ENCODE assay signal across 27 cellular contexts in genomic region chr10:52351911-52352310, GRCh38. TPM values are rescaled to one million over a fixed set of nuclear protein-coding genes. Genes with fewer than 3 reads are reported as not detected.
DNase-seq lines count a peak whose midpoint lies in the region; ATAC-seq and TF ChIP-seq lines count a peak whose summit lies in the region.
"Had no signal": no experiment of that assay in that cellular context is flagged by ENCODE, and none has a peak within 500 bp of the region (broad histone marks: within the 10 kb centered on the region; RNA-seq: fewer than 3 reads in every experiment).

No MANE protein-coding gene starts in this region.

- H3K4me1 ChIP-seq in GM23248 (ENCODE audit: insufficient read depth) (peaks cover 35% of the 10 kb centered on the region), SJCRH30 (peaks cover 7% of the 10 kb centered on the region)
- H3K4me1 ChIP-seq: ascending aorta, parathyroid adenoma, transverse colon had no signal

- no peak overlapping the region for H3K9ac ChIP-seq in GM23248
- H3K9ac ChIP-seq: parathyroid adenoma had no signal

- no peaks in the 10 kb centered on the region for H3K27me3 ChIP-seq in GM23248 (replicated peaks; ENCODE audit: insufficient read depth)
- no peaks in the 10 kb centered on the region for H3K27me3 ChIP-seq in SJCRH30
- H3K27me3 ChIP-seq: ascending aorta, transverse colon had no signal

- H3K4me3 ChIP-seq in GM23248 (no peak overlapping the region; the same call in 1 of the 2 replicates), SJCRH30 (no peak overlapping the region), fibroblast of the aortic adventitia (ENCODE audit: low read depth, low read length) (no peak overlapping the region)
- H3K4me3 ChIP-seq: A549, ascending aorta, skin epidermis, transverse colon had no signal

- H4K20me1 ChIP-seq in GM23248 (ENCODE audit: insufficient read depth), result no peaks in the 10 kb centered on the region

- 10 to 14% methylated on average over 2 of the region's 2 CpGs for WGBS in GM23248 (ENCODE audit: low coverage in 1 of 2, low lambda C conversion rate in 2 of 2, missing lambda C conversion rate in 2 of 2), 2 experiments

- ATAC-seq in HG03442 (IDR thresholded peaks at IDR 0.05; ENCODE audit: unreplicated experiment) (no peak), HG03342 (IDR thresholded peaks at IDR 0.05; ENCODE audit: unreplicated experiment) (no peak)
- ATAC-seq: A549; naive thymus-derived CD8-positive, alpha-beta T cell; stimulated activated naive CD8-positive, alpha-beta T cell treated with anti-CD3 and anti-CD28 coated beads, Interleukin-15, amount 100 ng/mL, for 72 hours; WTC11 had no signal

- peak overlapping the region; percentile 50 for H3K4me2 ChIP-seq in GM23248 (ENCODE audit: unreplicated experiment)
- H3K4me2 ChIP-seq: A549 had no signal

- H3K27ac ChIP-seq in GM23248 (peak overlapping the region; percentile 16), SJCRH30 (peak overlapping the region; percentile 13; the same call in 1 of the 2 replicates)
- H3K27ac ChIP-seq: A549, ascending aorta, parathyroid adenoma, skin epidermis, transverse colon had no signal

- no peaks in the 10 kb centered on the region for H3K9me2 ChIP-seq in GM23248 (ENCODE audit: insufficient read depth)

- DNase-seq in A172 (ENCODE audit: low spot score) (peak; percentile 53), GM23248 (peak; percentile 28), SJCRH30 (no peak), fibroblast of the aortic adventitia (ENCODE audit: low read depth) (peak; percentile 40), NCI-H69 (lab: John Stamatoyannopoulos, UW) (no peak)
- no peak for DNase-seq in activated naive CD4-positive, alpha-beta T cell treated with anti-CD3 and anti-CD28 coated beads, Interleukin-2, amount 50 U/mL, for 16 hours
- DNase-seq: activated CD4-positive, alpha-beta memory T cell treated with anti-CD3 and anti-CD28 coated beads, Interleukin-2, amount 10 ng/mL, durations not matched to agents 7 days and 5 days; activated naive CD4-positive, alpha-beta T cell; activated T-cell treated with anti-CD3 and anti-CD28 coated beads, Interleukin-2, amount 50 U/mL, for 1 hour; CD4-positive, alpha-beta T cell; DMS153; kidney glomerular epithelial cell; mesendoderm; naive thymus-derived CD8-positive, alpha-beta T cell; NCI-H1092 treated with DMSO at 0.1 percent for 48 hours; NCI-H2081 treated with DMSO at 0.1 percent for 48 hours; NCI-H510A; stimulated activated naive CD8-positive, alpha-beta T cell treated with anti-CD3 and anti-CD28 coated beads, Interleukin-15, amount 100 ng/mL, for 72 hours; transverse colon had no signal

- H3K9me3 ChIP-seq in GM23248 (ENCODE audit: low read depth) (no peaks in the 10 kb centered on the region), SJCRH30 (replicated peaks) (no peaks in the 10 kb centered on the region)
- H3K9me3 ChIP-seq: A549, ascending aorta, transverse colon had no signal

- peaks cover 13% of the 10 kb centered on the region; the same call in 1 of the 2 replicates for H3F3A ChIP-seq in GM23248 (ENCODE audit: insufficient read depth)

- H3K36me3 ChIP-seq in GM23248 (ENCODE audit: low read depth) (no peaks in the 10 kb centered on the region), SJCRH30 (no peaks in the 10 kb centered on the region)
- H3K36me3 ChIP-seq: ascending aorta, transverse colon had no signal

- TF ChIP-seq CTCF in fibroblast of the aortic adventitia (IDR thresholded peaks at IDR 0.05; ENCODE audit: insufficient read depth, low read length), result no peak

- in situ Hi-C loops in GM23248 (cut with MboI), result no loop called here

- peak overlapping the region; percentile 52 for H2AFZ ChIP-seq in GM23248
- H2AFZ ChIP-seq: parathyroid adenoma had no signal

- no peaks in the 10 kb centered on the region for H3K79me2 ChIP-seq in GM23248 (ENCODE audit: insufficient read depth)
- H3K79me2 ChIP-seq: parathyroid adenoma had no signal

RNA-seq across cellular contexts. Expression of gene DKK1, which starts 37.8 kb away (rescaled TPM):
- 997 and 1,320 TPM in 2 replicates for total RNA-seq in A172 (2014; rRNA removed; shearing (Covaris generic))
- 505 and 558 TPM in 2 replicates for total RNA-seq in GM23248 (2014; rRNA removed; shearing (Covaris generic))
- 747 and 748 TPM in 2 replicates for polyA plus RNA-seq in GM23248 (2016; fragmentation: Nextera tagmentation; extraction: Ambion mirVana)
- total RNA-seq in SJCRH30 (2014; rRNA removed; shearing (Covaris generic)), result 0.38 and 0.56 TPM in 2 replicates
- total RNA-seq in fibroblast of the aortic adventitia (ENCODE audit: low replicate concordance), result 51.7 and 123 TPM in 2 replicates
- total RNA-seq: activated CD4-positive, alpha-beta memory T cell treated with anti-CD3 and anti-CD28 coated beads, Interleukin-2, amount 10 ng/mL, durations not matched to agents 7 days and 5 days; CD4-positive, alpha-beta T cell; naive thymus-derived CD8-positive, alpha-beta T cell; T-helper 1 cell treated with Interleukin-12 subunit alpha and Interleukin-12 subunit beta and Interleukin-4 antibody, amounts not matched to agents 30 ng/mL and 1 ng/mL, for 36 hours had no signal
- polyA plus RNA-seq: naive thymus-derived CD8-positive, alpha-beta T cell had no signal

Comparison
In these comparisons a context has a peak if more than half of its experiments do, and no peak if none do; other contexts are left out.
1. DNase-seq: peak in A172 (single experiment), GM23248 (single experiment) and fibroblast of the aortic adventitia (single experiment); none in SJCRH30 (0 of 2), NCI-H69 (single experiment) and activated naive CD4-positive, alpha-beta T cell treated with anti-CD3 and anti-CD28 coated beads, Interleukin-2, amount 50 U/mL, for 16 hours (single experiment).
2. RNA of gene DKK1, which starts 37.8 kb away (total RNA-seq): 997 to 1,320 TPM in A172, 505 to 558 TPM in GM23248 and 51.7 to 123 TPM in fibroblast of the aortic adventitia; 0.38 to 0.56 TPM in SJCRH30; every median in the first group is over 10 times any median in the second.